17 cellular contexts compared by ENCODE assay signal in the genomic region with DNA sequence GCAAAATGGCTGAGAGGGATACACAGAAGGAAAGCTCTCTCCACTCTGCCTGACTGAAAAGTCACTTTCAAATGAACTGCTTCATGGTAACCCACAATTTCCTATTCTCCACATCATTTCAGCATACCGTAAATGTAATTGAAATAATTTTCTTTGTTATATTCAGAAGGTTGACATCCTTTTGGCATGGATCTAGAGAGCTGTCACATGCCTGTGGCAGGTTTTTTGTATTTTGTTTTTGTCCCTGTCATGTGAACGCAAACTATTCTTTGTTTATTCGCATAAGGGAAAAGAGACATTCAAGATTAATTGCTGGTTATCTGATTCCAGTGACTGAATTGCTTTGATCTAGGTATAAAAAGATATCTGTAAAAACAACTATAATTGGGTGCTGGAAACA.
DNase-seq lines count a peak whose midpoint lies in the region; TF ChIP-seq lines count a peak whose summit lies in the region.
"Had no signal": no experiment of that assay in that cellular context is flagged by ENCODE, and none has a peak within 500 bp of the region (broad histone marks: within the 10 kb centered on the region; RNA-seq: fewer than 3 reads in every experiment).

No MANE protein-coding gene starts in this region.

- TF ChIP-seq CTCF in neural cell (IDR thresholded peaks at IDR 0.05; ENCODE audit: poor library complexity, severe bottlenecking) (no peak), ovary (IDR thresholded peaks at IDR 0.05) (no peak)

- TF ChIP-seq POLR2A in ovary (IDR thresholded peaks at IDR 0.05), result no peak

- peaks cover 4% of the 10 kb centered on the region for H3F3A ChIP-seq in neural cell (ENCODE audit: insufficient read depth, low read length, poor library complexity, severe bottlenecking)

- no peak overlapping the region for H3K4me2 ChIP-seq in neural cell (ENCODE audit: low read length)
- H3K4me2 ChIP-seq: BLaER1 had no signal

- H3K79me2 ChIP-seq in neural cell (replicated peaks; ENCODE audit: insufficient read depth, low read length), result no peaks in the 10 kb centered on the region

- no peaks in the 10 kb centered on the region for H3K9me2 ChIP-seq in neural cell (ENCODE audit: insufficient read depth, low read length)

- H2AFZ ChIP-seq in neural cell (ENCODE audit: low read depth, low read length), result no peak overlapping the region

- H3K27me3 ChIP-seq in neural cell (ENCODE audit: insufficient read depth, low read depth, low read length) (no peaks in the 10 kb centered on the region), ovary (no peaks in the 10 kb centered on the region)
- H3K27me3 ChIP-seq: BE2C, BLaER1 had no signal

- no peaks in the 10 kb centered on the region for H3K9me3 ChIP-seq in neural cell (ENCODE audit: low read length)
- H3K9me3 ChIP-seq in ovary, result no peaks in the 10 kb centered on the region
- H3K9me3 ChIP-seq: BE2C, Caco-2 had no signal

- no peak for TF ChIP-seq RAD21 in neural cell (conservative IDR thresholded peaks at IDR 0.05)

- H3K4me1 ChIP-seq in ovary (ENCODE audit: insufficient read depth), result no peaks in the 10 kb centered on the region
- H3K4me1 ChIP-seq: BE2C, Caco-2 had no signal

- no peak overlapping the region for H3K9ac ChIP-seq in neural cell (ENCODE audit: low read length)
- H3K9ac ChIP-seq: BLaER1 had no signal

- no peaks in the 10 kb centered on the region for H4K20me1 ChIP-seq in neural cell (ENCODE audit: insufficient read depth)
- H4K20me1 ChIP-seq: BLaER1 had no signal

- peak; percentile 91 for TF ChIP-seq EP300 in neural cell (conservative IDR thresholded peaks at IDR 0.05; ENCODE audit: poor library complexity, severe bottlenecking)
- no peak for TF ChIP-seq EP300 in ovary (IDR thresholded peaks at IDR 0.05)

- WGBS in ovary, 3 donors, result 93 to 95% (median 94%) methylated on average over 3 of the region's 3 CpGs

- no peaks in the 10 kb centered on the region for H3K36me3 ChIP-seq in neural cell (ENCODE audit: insufficient read depth, low read length)
- H3K36me3 ChIP-seq in ovary, result no peaks in the 10 kb centered on the region
- H3K36me3 ChIP-seq: BE2C had no signal

- DNase-seq in COR-L47 (lab: John Stamatoyannopoulos, UW), result peak; percentile 21
- peak; percentile 23 for DNase-seq in NCI-H69 (lab: John Stamatoyannopoulos, UW)
- no peak for DNase-seq in ovary
- no peak for DNase-seq in GM19238 (ENCODE audit: insufficient read length, low spot score)
- DNase-seq: 8988T; ACHN; BE2C; C1 segment of cervical spinal cord; Caco-2; Calu3; CD4-positive, alpha-beta memory T cell; CD4-positive, CD25-positive, alpha-beta regulatory T cell; CD8-positive, alpha-beta memory T cell; DMS79 treated with DMSO at 0.1 percent for 48 hours; GF-D8 had no signal

- H3K27ac ChIP-seq in neural cell (ENCODE audit: low read length), result no peak overlapping the region
- no peak overlapping the region for H3K27ac ChIP-seq in ovary
- H3K27ac ChIP-seq: BLaER1 had no signal

- intact Hi-C loops in ovary (cut with DNase I), result no loop called here

- no peak overlapping the region for H3K4me3 ChIP-seq in neural cell (ENCODE audit: low read length)
- no peak overlapping the region for H3K4me3 ChIP-seq in ovary
- H3K4me3 ChIP-seq: BLaER1 had no signal

TF ChIP-seq in neural cell, 6 proteins besides CTCF, POLR2A, EP300 and RAD21:
- TF ChIP-seq MXI1 (conservative IDR thresholded peaks at IDR 0.05; ENCODE audit: poor library complexity, severe bottlenecking), result no peak
- no peak for TF ChIP-seq SMC3 (conservative IDR thresholded peaks at IDR 0.05; ENCODE audit: poor library complexity)
- no peak for TF ChIP-seq TAF1 (IDR thresholded peaks at IDR 0.05; ENCODE audit: low read depth)
- peak; percentile 61 for TF ChIP-seq POLR2AphosphoS5 (IDR thresholded peaks at IDR 0.05)
- TF ChIP-seq, protein P1, sequence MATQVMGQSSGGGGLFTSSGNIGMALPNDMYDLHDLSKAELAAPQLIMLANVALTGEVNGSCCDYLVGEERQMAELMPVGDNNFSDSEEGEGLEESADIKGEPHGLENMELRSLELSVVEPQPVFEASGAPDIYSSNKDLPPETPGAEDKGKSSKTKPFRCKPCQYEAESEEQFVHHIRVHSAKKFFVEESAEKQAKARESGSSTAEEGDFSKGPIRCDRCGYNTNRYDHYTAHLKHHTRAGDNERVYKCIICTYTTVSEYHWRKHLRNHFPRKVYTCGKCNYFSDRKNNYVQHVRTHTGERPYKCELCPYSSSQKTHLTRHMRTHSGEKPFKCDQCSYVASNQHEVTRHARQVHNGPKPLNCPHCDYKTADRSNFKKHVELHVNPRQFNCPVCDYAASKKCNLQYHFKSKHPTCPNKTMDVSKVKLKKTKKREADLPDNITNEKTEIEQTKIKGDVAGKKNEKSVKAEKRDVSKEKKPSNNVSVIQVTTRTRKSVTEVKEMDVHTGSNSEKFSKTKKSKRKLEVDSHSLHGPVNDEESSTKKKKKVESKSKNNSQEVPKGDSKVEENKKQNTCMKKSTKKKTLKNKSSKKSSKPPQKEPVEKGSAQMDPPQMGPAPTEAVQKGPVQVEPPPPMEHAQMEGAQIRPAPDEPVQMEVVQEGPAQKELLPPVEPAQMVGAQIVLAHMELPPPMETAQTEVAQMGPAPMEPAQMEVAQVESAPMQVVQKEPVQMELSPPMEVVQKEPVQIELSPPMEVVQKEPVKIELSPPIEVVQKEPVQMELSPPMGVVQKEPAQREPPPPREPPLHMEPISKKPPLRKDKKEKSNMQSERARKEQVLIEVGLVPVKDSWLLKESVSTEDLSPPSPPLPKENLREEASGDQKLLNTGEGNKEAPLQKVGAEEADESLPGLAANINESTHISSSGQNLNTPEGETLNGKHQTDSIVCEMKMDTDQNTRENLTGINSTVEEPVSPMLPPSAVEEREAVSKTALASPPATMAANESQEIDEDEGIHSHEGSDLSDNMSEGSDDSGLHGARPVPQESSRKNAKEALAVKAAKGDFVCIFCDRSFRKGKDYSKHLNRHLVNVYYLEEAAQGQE (IDR thresholded peaks at IDR 0.05; ENCODE audit: borderline replicate concordance), result no peak

Comparison
In these comparisons a context has a peak if more than half of its experiments do, and no peak if none do; other contexts are left out.
1. DNase-seq: peak in COR-L47 (single experiment) and NCI-H69 (single experiment); none in ovary (0 of 5) and GM19238 (single experiment).